ENCODE assay signal across 14 cellular contexts in the genomic region with DNA sequence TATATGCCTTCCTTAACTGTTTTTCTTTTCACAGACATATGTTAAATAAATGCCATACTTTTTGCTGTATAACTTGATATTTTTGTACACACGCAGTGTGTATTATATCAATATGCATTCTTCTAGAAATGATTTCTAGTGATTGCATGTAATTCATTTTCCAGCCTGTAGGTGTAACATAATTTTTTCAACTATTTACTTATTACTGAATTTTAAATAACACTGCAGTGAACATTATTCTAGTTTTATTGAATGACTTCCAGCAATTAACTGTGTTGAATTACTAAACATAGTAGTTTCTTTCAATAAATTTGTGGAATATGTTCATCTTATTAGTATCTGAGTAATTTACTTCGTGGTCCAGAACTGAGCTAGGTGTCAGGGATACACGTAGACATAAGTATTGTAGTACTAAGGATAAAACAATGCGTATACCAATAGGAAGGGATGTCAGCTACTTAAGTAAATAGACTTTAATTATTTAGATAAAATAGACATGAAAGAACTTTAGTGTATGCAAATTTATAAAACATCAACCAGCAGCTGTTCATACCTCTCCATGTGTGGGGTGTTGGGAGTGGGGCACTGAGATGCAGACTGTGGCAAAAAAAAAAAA. TPM values are rescaled to one million over a fixed set of nuclear protein-coding genes. Genes with fewer than 3 reads are reported as not detected.
DNase-seq lines count a peak whose midpoint lies in the region; ATAC-seq, FAIRE-seq and TF ChIP-seq lines count a peak whose summit lies in the region.
"Had no signal": no experiment of that assay in that cellular context is flagged by ENCODE, and none has a peak within 500 bp of the region (broad histone marks: within the 10 kb centered on the region; RNA-seq: fewer than 3 reads in every experiment).

No MANE protein-coding gene starts in this region.

- no peak for TF ChIP-seq POLR2A in right lobe of liver (IDR thresholded peaks at IDR 0.05)
- TF ChIP-seq POLR2A in GM12891 (IDR thresholded peaks at IDR 0.05; ENCODE audit: low read depth, low read length), result no peak

- no peaks in the 10 kb centered on the region for H3F3A ChIP-seq in SU-DHL-6 (ENCODE audit: insufficient read depth)

- H4K20me1 ChIP-seq in SU-DHL-6 (ENCODE audit: low read depth, low read length), result no peaks in the 10 kb centered on the region

- H3K4me1 ChIP-seq in A673 (ENCODE audit: insufficient read depth, low read length, poor library complexity, severe bottlenecking), result peaks cover 17% of the 10 kb centered on the region
- H3K4me1 ChIP-seq in right lobe of liver, result peaks cover 0 to 38% (median 13%) of the 10 kb centered on the region in 4 donors

- no peak for FAIRE-seq in GM12891 (lab: Jason Lieb, UNC)

- 88% methylated on average over 4 of the region's 4 CpGs for WGBS in right lobe of liver (ENCODE audit: insufficient coverage, low coverage, low lambda C conversion rate, missing lambda C conversion rate)

- H3K9me3 ChIP-seq in A673 (ENCODE audit: low read depth, low read length, poor library complexity, severe bottlenecking) (no peaks in the 10 kb centered on the region), SU-DHL-6 (ENCODE audit: insufficient read depth, low read length) (no peaks in the 10 kb centered on the region), right lobe of liver (no peaks in the 10 kb centered on the region)

- no TSS peak for BruUV-seq in A673 (replicated peaks; lab: Mats Ljungman, UMichigan)

- H3K27me3 ChIP-seq in A673 (replicated peaks; ENCODE audit: insufficient read depth, low read depth, low read length, poor library complexity) (no peaks in the 10 kb centered on the region), SU-DHL-6 (ENCODE audit: low read length) (no peaks in the 10 kb centered on the region), right lobe of liver (no peaks in the 10 kb centered on the region)

- intact Hi-C loops in A673 (cut with micrococcal nuclease; ENCODE audit: unreplicated experiment), result no loop called here
- intact Hi-C loops in right lobe of liver (cut with DNase I), result no loop called here

- peak; percentile 51; the same call in 1 of the 2 replicates for TF ChIP-seq CTCF in A673 (conservative IDR thresholded peaks at IDR 0.05; ENCODE audit: low read depth, low read length)
- TF ChIP-seq CTCF in GM12874 (IDR thresholded peaks at IDR 0.05; ENCODE audit: insufficient read depth, low read depth, low read length), result 0 out of 2 replicates have a peak, but pooled peaks have one; percentile 1
- TF ChIP-seq CTCF in SU-DHL-6 (IDR thresholded peaks at IDR 0.05; ENCODE audit: insufficient read depth, low read length, poor library complexity, severe bottlenecking), result peak; percentile 30
- TF ChIP-seq CTCF in right lobe of liver (IDR thresholded peaks at IDR 0.05), result peak in 3 of 4 donors; percentile 23 to 32 (median 29)

- H3K36me3 ChIP-seq in A673 (ENCODE audit: insufficient read depth, low read length, poor library complexity, severe bottlenecking), result no peaks in the 10 kb centered on the region
- H3K36me3 ChIP-seq in SU-DHL-6 (ENCODE audit: low read length), result no peaks in the 10 kb centered on the region
- no peaks in the 10 kb centered on the region for H3K36me3 ChIP-seq in right lobe of liver

- H3K27ac ChIP-seq in A673 (ENCODE audit: low read depth, low read length, poor library complexity, severe bottlenecking), result no peak overlapping the region
- H3K27ac ChIP-seq in SU-DHL-6 (ENCODE audit: low read depth, low read length), result no peak overlapping the region
- H3K27ac ChIP-seq in right lobe of liver, result no peak overlapping the region

- CTCF ChIA-PET in A673 (lab: Charles Lee), result no interaction called here

- no peak for ATAC-seq in right lobe of liver
- ATAC-seq in GM18520 (IDR thresholded peaks at IDR 0.05; ENCODE audit: unreplicated experiment), result no peak

- H3K4me2 ChIP-seq in SU-DHL-6 (ENCODE audit: low read depth, low read length, poor library complexity, severe bottlenecking), result no peak overlapping the region

- no peak overlapping the region for H3K4me3 ChIP-seq in A673 (ENCODE audit: low read depth, low read length, poor library complexity, severe bottlenecking)
- H3K4me3 ChIP-seq in SU-DHL-6 (ENCODE audit: insufficient read depth, low read length, poor library complexity, severe bottlenecking), result no peak overlapping the region
- H3K4me3 ChIP-seq in right lobe of liver, result no peak overlapping the region
- H3K4me3 ChIP-seq: lung had no signal

- no peaks in the 10 kb centered on the region for H3K9me2 ChIP-seq in SU-DHL-6 (replicated peaks; ENCODE audit: insufficient read depth, low read length)

- H2AFZ ChIP-seq in SU-DHL-6 (ENCODE audit: low read depth, low read length, severe bottlenecking), result no peak overlapping the region

- H3K9ac ChIP-seq in SU-DHL-6 (ENCODE audit: low read length), result no peak overlapping the region

- POLR2A ChIA-PET in A673 (lab: Charles Lee; ENCODE audit: low non-redundant PET), result no interaction called here

- no peaks in the 10 kb centered on the region for H3K79me2 ChIP-seq in SU-DHL-6 (ENCODE audit: insufficient read depth, low read length)

- DNase-seq in A673 (ENCODE audit: low spot score), result no peak
- DNase-seq in right lobe of liver, result no peak
- DNase-seq in GM12891 (ENCODE audit: insufficient read length, low spot score), result no peak
- no peak for DNase-seq in NCI-H2107 (lab: John Stamatoyannopoulos, UW)
- DNase-seq in mesenteric fat pad (ENCODE audit: low spot score), result no peak
- DNase-seq: activated CD4-positive, CD25-positive, alpha-beta regulatory T cell; activated T-cell treated with anti-CD3 and anti-CD28 coated beads, Interleukin-2, amount 50 U/mL, for 48 hours; aorta; NCI-H524; occipital lobe had no signal

TF ChIP-seq in GM12891, 5 proteins besides CTCF, POLR2A, EP300 and RAD21:
- TF ChIP-seq TAF1 (IDR thresholded peaks at IDR 0.05; ENCODE audit: low read depth, low read length), result no peak
- TF ChIP-seq POLR2AphosphoS5 (IDR thresholded peaks at IDR 0.05; ENCODE audit: low read depth, low read length), result no peak
- TF ChIP-seq SPI1 (IDR thresholded peaks at IDR 0.05; ENCODE audit: low read depth, low read length), result no peak
- no peak for TF ChIP-seq PAX5 (IDR thresholded peaks at IDR 0.05; ENCODE audit: insufficient read depth, low read length, severe bottlenecking)
- TF ChIP-seq POU2F2 (IDR thresholded peaks at IDR 0.05; ENCODE audit: low read depth, low read length), result no peak

RNA-seq across cellular contexts. Expression of gene TANC1, which starts 28.0 kb away (rescaled TPM):
- 9.0 and 12.8 TPM in 2 replicates for total RNA-seq in A673 (2021)
- 10 to 100 TPM in 4 of 6 experiments, 1 to 10 TPM in 2; 4.0 to 12.7 (median 11.3) TPM for total RNA-seq in right lobe of liver
- polyA plus RNA-seq in GM12891 (2012; ENCODE audit: low read depth, missing spikeins), result 0.21 TPM
- 27.9 TPM for total RNA-seq in mesenteric fat pad

Comparison
In these comparisons a context has a peak if more than half of its experiments do, and no peak if none do; other contexts are left out.
1. CTCF ChIP-seq: peak in every context shown above with its lines; median percentile 51 in A673; 30 in SU-DHL-6; 29 in right lobe of liver; 1 in GM12874.